Comparison of ENCODE assay signal across 1 cellular context in the genomic region with DNA sequence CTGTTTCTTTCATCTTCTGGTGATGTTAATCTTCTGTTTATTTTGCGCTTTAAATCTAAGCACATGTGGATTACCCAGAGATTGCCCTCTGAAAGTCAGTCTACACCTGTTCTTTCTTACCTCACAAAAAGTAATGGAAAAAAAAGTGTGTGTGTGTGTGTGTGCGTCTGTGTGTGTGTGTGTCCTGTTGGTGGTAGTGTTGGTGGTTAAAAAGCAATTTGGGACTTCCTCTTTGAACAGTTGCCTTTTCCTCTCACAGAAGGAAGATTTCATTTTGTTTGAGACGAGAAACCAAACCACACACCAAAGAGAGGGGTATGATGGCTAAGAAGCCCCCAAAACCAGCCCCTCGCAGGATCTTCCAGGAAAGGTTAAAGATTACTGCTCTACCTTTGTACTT.
TF ChIP-seq lines count a peak whose summit lies in the region.

A gene with protein sequence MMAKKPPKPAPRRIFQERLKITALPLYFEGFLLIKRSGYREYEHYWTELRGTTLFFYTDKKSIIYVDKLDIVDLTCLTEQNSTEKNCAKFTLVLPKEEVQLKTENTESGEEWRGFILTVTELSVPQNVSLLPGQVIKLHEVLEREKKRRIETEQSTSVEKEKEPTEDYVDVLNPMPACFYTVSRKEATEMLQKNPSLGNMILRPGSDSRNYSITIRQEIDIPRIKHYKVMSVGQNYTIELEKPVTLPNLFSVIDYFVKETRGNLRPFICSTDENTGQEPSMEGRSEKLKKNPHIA (plus strand): TSS at position 235 of the 400 bp plus-strand sequence. CDS start 83 bp downstream, at position 318.

TF ChIP-seq in GM23338, 12 proteins besides CTCF, POLR2A, EP300 and RAD21 (continued from another document):
- TF ChIP-seq JUNB (IDR thresholded peaks at IDR 0.05; ENCODE audit: unreplicated experiment) (no peak), NANOG (IDR thresholded peaks at IDR 0.05; ENCODE audit: borderline replicate concordance) (no peak)
- TF ChIP-seq, protein P1, sequence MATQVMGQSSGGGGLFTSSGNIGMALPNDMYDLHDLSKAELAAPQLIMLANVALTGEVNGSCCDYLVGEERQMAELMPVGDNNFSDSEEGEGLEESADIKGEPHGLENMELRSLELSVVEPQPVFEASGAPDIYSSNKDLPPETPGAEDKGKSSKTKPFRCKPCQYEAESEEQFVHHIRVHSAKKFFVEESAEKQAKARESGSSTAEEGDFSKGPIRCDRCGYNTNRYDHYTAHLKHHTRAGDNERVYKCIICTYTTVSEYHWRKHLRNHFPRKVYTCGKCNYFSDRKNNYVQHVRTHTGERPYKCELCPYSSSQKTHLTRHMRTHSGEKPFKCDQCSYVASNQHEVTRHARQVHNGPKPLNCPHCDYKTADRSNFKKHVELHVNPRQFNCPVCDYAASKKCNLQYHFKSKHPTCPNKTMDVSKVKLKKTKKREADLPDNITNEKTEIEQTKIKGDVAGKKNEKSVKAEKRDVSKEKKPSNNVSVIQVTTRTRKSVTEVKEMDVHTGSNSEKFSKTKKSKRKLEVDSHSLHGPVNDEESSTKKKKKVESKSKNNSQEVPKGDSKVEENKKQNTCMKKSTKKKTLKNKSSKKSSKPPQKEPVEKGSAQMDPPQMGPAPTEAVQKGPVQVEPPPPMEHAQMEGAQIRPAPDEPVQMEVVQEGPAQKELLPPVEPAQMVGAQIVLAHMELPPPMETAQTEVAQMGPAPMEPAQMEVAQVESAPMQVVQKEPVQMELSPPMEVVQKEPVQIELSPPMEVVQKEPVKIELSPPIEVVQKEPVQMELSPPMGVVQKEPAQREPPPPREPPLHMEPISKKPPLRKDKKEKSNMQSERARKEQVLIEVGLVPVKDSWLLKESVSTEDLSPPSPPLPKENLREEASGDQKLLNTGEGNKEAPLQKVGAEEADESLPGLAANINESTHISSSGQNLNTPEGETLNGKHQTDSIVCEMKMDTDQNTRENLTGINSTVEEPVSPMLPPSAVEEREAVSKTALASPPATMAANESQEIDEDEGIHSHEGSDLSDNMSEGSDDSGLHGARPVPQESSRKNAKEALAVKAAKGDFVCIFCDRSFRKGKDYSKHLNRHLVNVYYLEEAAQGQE (IDR thresholded peaks at IDR 0.05; ENCODE audit: unreplicated experiment): no peak
